8 cellular contexts compared by ENCODE assay signal in genomic region chr4:181143241-181143854, GRCh38.
DNase-seq lines count a peak whose midpoint lies in the region; ATAC-seq and TF ChIP-seq lines count a peak whose summit lies in the region.

No MANE protein-coding gene starts in this region.

- ATAC-seq in HG03175 (IDR thresholded peaks at IDR 0.05; ENCODE audit: unreplicated experiment), result peak; percentile 88
- peak; percentile 70 for ATAC-seq in activated CD8-positive, alpha-beta T cell treated with anti-CD3 and anti-CD28 coated beads, Interleukin-2, amount 10 ng/mL, durations not matched to agents 7 days and 5 days

- H3K4me3 Mint-ChIP-seq in activated CD8-positive, alpha-beta T cell treated with anti-CD3 and anti-CD28 coated beads, Interleukin-2, amount 10 ng/mL, durations not matched to agents 7 days and 5 days, result no peak overlapping the region
- no peak overlapping the region for H3K4me3 Mint-ChIP-seq in endodermal cell

- H3K4me3 ChIP-seq in endodermal cell (ENCODE audit: low read length), result no peak overlapping the region

- H3K9ac ChIP-seq in endodermal cell (ENCODE audit: extremely low read depth, low read length, poor library complexity, severe bottlenecking), result no peak overlapping the region

- no peak overlapping the region for H3K27ac Mint-ChIP-seq in activated CD8-positive, alpha-beta T cell treated with anti-CD3 and anti-CD28 coated beads, Interleukin-2, amount 10 ng/mL, durations not matched to agents 7 days and 5 days
- no peak overlapping the region for H3K27ac Mint-ChIP-seq in endodermal cell

- no peaks in the 10 kb centered on the region for H3K36me3 ChIP-seq in endodermal cell (ENCODE audit: control insufficient read depth, insufficient read depth, low read length)

- no peaks in the 10 kb centered on the region for H3K4me1 ChIP-seq in endodermal cell (ENCODE audit: control insufficient read depth, insufficient read depth, low read length)

- no peaks in the 10 kb centered on the region for H3K9me3 ChIP-seq in endodermal cell (ENCODE audit: control insufficient read depth, low read length)

- peak; percentile 96 for TF ChIP-seq CTCF in endodermal cell (conservative IDR thresholded peaks at IDR 0.05)

- POLR2A ChIA-PET in activated CD8-positive, alpha-beta T cell treated with anti-CD3 and anti-CD28 coated beads, Interleukin-2, amount 10 ng/mL, durations not matched to agents 7 days and 5 days (lab: Charles Lee), result no interaction called here

- H3K9me3 Mint-ChIP-seq in activated CD8-positive, alpha-beta T cell treated with anti-CD3 and anti-CD28 coated beads, Interleukin-2, amount 10 ng/mL, durations not matched to agents 7 days and 5 days (ENCODE audit: insufficient read depth), result no peaks in the 10 kb centered on the region
- H3K9me3 Mint-ChIP-seq in endodermal cell, result no peaks in the 10 kb centered on the region

- no peak overlapping the region for H3K27ac ChIP-seq in endodermal cell (ENCODE audit: low read depth, low read length)

- CTCF ChIA-PET in activated CD8-positive, alpha-beta T cell treated with anti-CD3 and anti-CD28 coated beads, Interleukin-2, amount 10 ng/mL, durations not matched to agents 7 days and 5 days (lab: Charles Lee), result interaction anchor here (0.7 to 2.4 kb wide), 5 partner anchors 14 to 385 kb away, joined by 3 to 16 read pairs (median 4); no protein-coding TSS in a partner anchor

- no peaks in the 10 kb centered on the region for H3K36me3 Mint-ChIP-seq in activated CD8-positive, alpha-beta T cell treated with anti-CD3 and anti-CD28 coated beads, Interleukin-2, amount 10 ng/mL, durations not matched to agents 7 days and 5 days (ENCODE audit: low read depth)
- H3K36me3 Mint-ChIP-seq in endodermal cell (ENCODE audit: low read depth), result no peaks in the 10 kb centered on the region

- H3K27me3 Mint-ChIP-seq in activated CD8-positive, alpha-beta T cell treated with anti-CD3 and anti-CD28 coated beads, Interleukin-2, amount 10 ng/mL, durations not matched to agents 7 days and 5 days (ENCODE audit: low read depth), result no peaks in the 10 kb centered on the region
- H3K27me3 Mint-ChIP-seq in endodermal cell (ENCODE audit: insufficient read depth), result peaks cover 6% of the 10 kb centered on the region

- H3K27me3 ChIP-seq in endodermal cell (ENCODE audit: control insufficient read depth, insufficient read depth, low read length, poor library complexity, severe bottlenecking), result no peaks in the 10 kb centered on the region

- DNase-seq in CMK (ENCODE audit: low read depth), result peak; percentile 25
- peak; percentile 14 for DNase-seq in GM19238 (ENCODE audit: insufficient read length, low spot score)
- DNase-seq in NCI-H460 (ENCODE audit: extremely low read depth, low read depth), result peak; percentile 72
- DNase-seq in activated CD8-positive, alpha-beta T cell treated with anti-CD3 and anti-CD28 coated beads, Interleukin-2, amount 10 ng/mL, durations not matched to agents 7 days and 5 days, result peak; percentile 79
- peak; percentile 87 for DNase-seq in endodermal cell
- peak; percentile 79 for DNase-seq in mucosa of gallbladder (ENCODE audit: low spot score)
- DNase-seq in stimulated activated CD8-positive, alpha-beta memory T cell treated with anti-CD3 and anti-CD28 coated beads, Interleukin-7, amount 100 ng/mL, for 1 hour (ENCODE audit: low read depth in 2 of 2), result peak; percentile 29 to 45

- WGBS in endodermal cell (ENCODE audit: insufficient coverage in 1 of 2, insufficient read length in 1 of 2), 2 experiments, result 0 to 16% methylated on average over 2 to 8 of the region's 8 CpGs

- no peaks in the 10 kb centered on the region for H3K4me1 Mint-ChIP-seq in activated CD8-positive, alpha-beta T cell treated with anti-CD3 and anti-CD28 coated beads, Interleukin-2, amount 10 ng/mL, durations not matched to agents 7 days and 5 days (ENCODE audit: low read depth)
- H3K4me1 Mint-ChIP-seq in endodermal cell, result peaks cover 3% of the 10 kb centered on the region

Comparison
In these comparisons a context has a peak if more than half of its experiments do, and no peak if none do; other contexts are left out.
1. DNase-seq: peak in every context shown above with its lines; median percentile 87 in endodermal cell; 79 in activated CD8-positive, alpha-beta T cell treated with anti-CD3 and anti-CD28 coated beads, Interleukin-2, amount 10 ng/mL, durations not matched to agents 7 days and 5 days; 79 in mucosa of gallbladder; 72 in NCI-H460; 37 in stimulated activated CD8-positive, alpha-beta memory T cell treated with anti-CD3 and anti-CD28 coated beads, Interleukin-7, amount 100 ng/mL, for 1 hour; 25 in CMK; 14 in GM19238.